In genomic region chr22:28029201-28029948, GRCh38 we compare ENCODE assay signal across 9 cellular contexts.
DNase-seq lines count a peak whose midpoint lies in the region; ATAC-seq and TF ChIP-seq lines count a peak whose summit lies in the region.
"Had no signal": no experiment of that assay in that cellular context is flagged by ENCODE, and none has a peak within 500 bp of the region (broad histone marks: within the 10 kb centered on the region; RNA-seq: fewer than 3 reads in every experiment).

No MANE protein-coding gene starts in this region.

- no peaks in the 10 kb centered on the region for H3K9me3 Mint-ChIP-seq in activated T-cell treated with anti-CD3 and anti-CD28 coated beads, Interleukin-2, amount 50 U/mL, for 24 hours

- BruUV-seq in OCI-LY7 (replicated peaks; lab: Mats Ljungman, UMichigan), result no TSS peak

- H3K4me3 ChIP-seq in OCI-LY7 (ENCODE audit: low read depth, low read length, poor library complexity, severe bottlenecking), result no peak overlapping the region

- DNase-seq in Kasumi-1 (lab: John Stamatoyannopoulos, UW), result peak; percentile 24 to 56
- peak; percentile 82 for DNase-seq in cardiac septum (ENCODE audit: low spot score)
- peak; percentile 17 for DNase-seq in stimulated activated CD8-positive, alpha-beta memory T cell treated with anti-CD3 and anti-CD28 coated beads, Interleukin-4, amount 100 ng/mL, for 48 hours
- no peak for DNase-seq in activated T-cell treated with anti-CD3 and anti-CD28 coated beads, Interleukin-2, amount 50 U/mL, for 24 hours
- no peak for DNase-seq in occipital lobe (lab: John Stamatoyannopoulos, UW)
- DNase-seq in OCI-LY7 (ENCODE audit: low spot score), result no peak
- DNase-seq: T-helper 9 cell had no signal

- CTCF ChIA-PET in OCI-LY7 (lab: Charles Lee; ENCODE audit: unreplicated experiment), result no interaction called here

- H3K4me2 ChIP-seq in OCI-LY7 (ENCODE audit: low read length), result no peak overlapping the region

- H3K27ac ChIP-seq in OCI-LY7 (ENCODE audit: low read depth, low read length, poor library complexity, severe bottlenecking), result no peak overlapping the region

- no peaks in the 10 kb centered on the region for H3K79me2 ChIP-seq in OCI-LY7 (ENCODE audit: insufficient read depth, low read depth, low read length)

- peaks cover 2% of the 10 kb centered on the region for H3K27me3 Mint-ChIP-seq in activated T-cell treated with anti-CD3 and anti-CD28 coated beads, Interleukin-2, amount 50 U/mL, for 24 hours

- H3K4me1 Mint-ChIP-seq in activated T-cell treated with anti-CD3 and anti-CD28 coated beads, Interleukin-2, amount 50 U/mL, for 24 hours (ENCODE audit: low read depth), result no peaks in the 10 kb centered on the region

- H3K4me3 Mint-ChIP-seq in activated T-cell treated with anti-CD3 and anti-CD28 coated beads, Interleukin-2, amount 50 U/mL, for 24 hours, result no peak overlapping the region

- intact Hi-C loops in cardiac septum (cut with DNase I) (no loop called here), OCI-LY7 (cut with micrococcal nuclease; ENCODE audit: unreplicated experiment) (no loop called here)

- H2AFZ ChIP-seq in OCI-LY7 (ENCODE audit: low read length), result no peak overlapping the region

- H3K4me1 ChIP-seq in OCI-LY7 (ENCODE audit: insufficient read depth, low read length, poor library complexity, severe bottlenecking), result no peaks in the 10 kb centered on the region

- no peaks in the 10 kb centered on the region for H3K36me3 ChIP-seq in OCI-LY7 (ENCODE audit: insufficient read depth, low read length)

- no peaks in the 10 kb centered on the region for H4K20me1 ChIP-seq in OCI-LY7 (ENCODE audit: insufficient read depth, low read length)

- H3K9me3 ChIP-seq in OCI-LY7 (ENCODE audit: low read length), result no peaks in the 10 kb centered on the region

- POLR2A ChIA-PET in OCI-LY7 (lab: Charles Lee), result no interaction called here

- no peak for TF ChIP-seq CTCF in OCI-LY7 (conservative IDR thresholded peaks at IDR 0.05; ENCODE audit: low read length)

- H3K36me3 Mint-ChIP-seq in activated T-cell treated with anti-CD3 and anti-CD28 coated beads, Interleukin-2, amount 50 U/mL, for 24 hours (ENCODE audit: low read depth), result no peaks in the 10 kb centered on the region

- no peaks in the 10 kb centered on the region for H3K9me2 ChIP-seq in OCI-LY7 (ENCODE audit: insufficient read depth, low read length)

- no peak for ATAC-seq in HG02759 (IDR thresholded peaks at IDR 0.05; ENCODE audit: unreplicated experiment)

- H3K27ac Mint-ChIP-seq in activated T-cell treated with anti-CD3 and anti-CD28 coated beads, Interleukin-2, amount 50 U/mL, for 24 hours, result no peak overlapping the region

TF ChIP-seq in PFSK-1, 5 proteins besides CTCF, POLR2A, EP300 and RAD21:
- TF ChIP-seq FOXP2 (optimal IDR thresholded peaks at IDR 0.05; ENCODE audit: borderline replicate concordance, extremely low read depth, extremely low read length, insufficient read depth) (peak; percentile 74), REST (IDR thresholded peaks at IDR 0.05; ENCODE audit: insufficient read depth in 1 of 2, low read depth in 2 of 2, low read length in 2 of 2) (no peak)

Comparison
In these comparisons a context has a peak if more than half of its experiments do, and no peak if none do; other contexts are left out.
1. DNase-seq: peak in Kasumi-1 (2 of 2), cardiac septum (single experiment) and stimulated activated CD8-positive, alpha-beta memory T cell treated with anti-CD3 and anti-CD28 coated beads, Interleukin-4, amount 100 ng/mL, for 48 hours (single experiment); none in activated T-cell treated with anti-CD3 and anti-CD28 coated beads, Interleukin-2, amount 50 U/mL, for 24 hours (single experiment), occipital lobe (single experiment) and OCI-LY7 (single experiment).